Comparison of ENCODE assay signal across 21 cellular contexts in genomic region chr10:76717141-76717540, GRCh38.
A peak's percentile ranks its signal among the peaks of the same experiment; 100 is the strongest.
DNase-seq lines count a peak whose midpoint lies in the region; ATAC-seq lines count a peak whose summit lies in the region.
"Had no signal": no experiment of that assay in that cellular context is flagged by ENCODE, and none has a peak within 500 bp of the region (broad histone marks: within the 10 kb centered on the region; RNA-seq: fewer than 3 reads in every experiment).

No MANE protein-coding gene starts in this region.

- DNase-seq in Daoy (ENCODE audit: low read depth) (peak; percentile 7), M059J (ENCODE audit: low read depth) (peak; percentile 67), dedifferentiated amniotic fluid mesenchymal stem cell (ENCODE audit: extremely low spot score) (peak; percentile 29), mesenchymal stem cell (peak; percentile 53), NCI-H748 (lab: John Stamatoyannopoulos, UW; ENCODE audit: unreplicated experiment) (no peak), H7 (no peak), NCI-H128 (lab: John Stamatoyannopoulos, UW; ENCODE audit: unreplicated experiment) (no peak)
- DNase-seq: activated CD4-positive, alpha-beta T cell treated with anti-CD3 and anti-CD28 coated beads for 36 hours; activated naive CD8-positive, alpha-beta T cell treated with anti-CD3 and anti-CD28 coated beads, Interleukin-2, amount 10 ng/mL, durations not matched to agents 7 days and 5 days; activated T-cell treated with anti-CD3 and anti-CD28 coated beads for 4 hours; cortex of kidney; DMS79 treated with DMSO at 0.1 percent for 48 hours; gastrocnemius medialis; mucosa of descending colon; NCI-H524; T-helper 2 cell; testis had no signal

- no peak overlapping the region for H2AFZ ChIP-seq in mesenchymal stem cell (ENCODE audit: low read depth, low read length)

- H3K4ac ChIP-seq in mesenchymal stem cell (ENCODE audit: low read depth in 1 of 2, low read length in 2 of 2), result no peak overlapping the region

- no peak for ATAC-seq in GM21390 (IDR thresholded peaks at IDR 0.05; ENCODE audit: unreplicated experiment)
- ATAC-seq: activated CD4-positive, alpha-beta T cell treated with anti-CD3 and anti-CD28 coated beads for 36 hours; gastrocnemius medialis; K562; mucosa of descending colon; Panc1 had no signal

- H2BK120ac ChIP-seq in mesenchymal stem cell (ENCODE audit: low read depth, low read length), result no peak overlapping the region

- H3K4me3 ChIP-seq in mesenchymal stem cell (ENCODE audit: insufficient read depth in 1 of 2, low read depth in 1 of 2, low read length in 2 of 2) (no peak overlapping the region), H7 (ENCODE audit: insufficient read depth, low read depth, low read length) (no peak overlapping the region)
- H3K4me3 ChIP-seq: BLaER1, gastrocnemius medialis, K562, mucosa of descending colon, testis had no signal

- H3K79me1 ChIP-seq in mesenchymal stem cell (replicated peaks; ENCODE audit: low read length, poor library complexity, severe bottlenecking), result no peaks in the 10 kb centered on the region

- H2BK5ac ChIP-seq in mesenchymal stem cell (ENCODE audit: low read depth, low read length, poor library complexity, severe bottlenecking), result no peak overlapping the region

- H4K91ac ChIP-seq in mesenchymal stem cell (ENCODE audit: low read length), result no peak overlapping the region

- no peak overlapping the region for H3K4me2 ChIP-seq in mesenchymal stem cell (ENCODE audit: low read length, poor library complexity, severe bottlenecking)
- H3K4me2 ChIP-seq: BLaER1 had no signal

- H3K27ac ChIP-seq in mesenchymal stem cell (ENCODE audit: low read length, poor library complexity, severe bottlenecking), result no peak overlapping the region
- H3K27ac ChIP-seq: BLaER1, gastrocnemius medialis, testis had no signal

- no CpG with 5 or more reads among the region's 1 CpG for WGBS in mesenchymal stem cell

- no peak overlapping the region for H4K8ac ChIP-seq in mesenchymal stem cell (ENCODE audit: low read length)

- no peak overlapping the region for H2AK5ac ChIP-seq in mesenchymal stem cell (ENCODE audit: low read length, severe bottlenecking)

- H3K14ac ChIP-seq in mesenchymal stem cell (ENCODE audit: low read length in 2 of 2), result no peak overlapping the region

- H3K9ac ChIP-seq in mesenchymal stem cell (ENCODE audit: low read length), result peak overlapping the region; percentile 21
- H3K9ac ChIP-seq: BLaER1 had no signal

- H3K36me3 ChIP-seq in mesenchymal stem cell (ENCODE audit: control insufficient read depth in 1 of 2, insufficient read depth in 2 of 2, low read depth in 1 of 2, low read length in 2 of 2) (no peaks in the 10 kb centered on the region), H7 (replicated peaks; ENCODE audit: control insufficient read depth, insufficient read depth, low read length) (no peaks in the 10 kb centered on the region)
- H3K36me3 ChIP-seq: BLaER1, gastrocnemius medialis had no signal

- no peaks in the 10 kb centered on the region for H3K9me3 ChIP-seq in mesenchymal stem cell (ENCODE audit: control insufficient read depth, low read length)
- H3K9me3 ChIP-seq: BLaER1, gastrocnemius medialis, mucosa of descending colon, testis had no signal

- H3K4me1 ChIP-seq in mesenchymal stem cell (ENCODE audit: control insufficient read depth, insufficient read depth, low read depth, low read length), result no peaks in the 10 kb centered on the region
- H3K4me1 ChIP-seq: gastrocnemius medialis, testis had no signal

- H2BK15ac ChIP-seq in mesenchymal stem cell (ENCODE audit: low read depth, poor library complexity, severe bottlenecking), result no peak overlapping the region

- H2BK12ac ChIP-seq in mesenchymal stem cell (ENCODE audit: low read length in 2 of 2), result no peak overlapping the region

- no peak overlapping the region for H3K18ac ChIP-seq in mesenchymal stem cell (ENCODE audit: low read depth in 1 of 2, low read length in 2 of 2)

- H3K23ac ChIP-seq in mesenchymal stem cell (ENCODE audit: low read length in 2 of 2), result no peak overlapping the region

- H3K27me3 ChIP-seq in mesenchymal stem cell (ENCODE audit: control insufficient read depth in 1 of 2, insufficient read depth in 1 of 2, low read length in 2 of 2), result no peaks in the 10 kb centered on the region
- no peaks in the 10 kb centered on the region for H3K27me3 ChIP-seq in H7 (ENCODE audit: control insufficient read depth, insufficient read depth, low read length)
- H3K27me3 ChIP-seq: BLaER1, gastrocnemius medialis, testis had no signal

Comparison
In these comparisons a context has a peak if more than half of its experiments do, and no peak if none do; other contexts are left out.
1. DNase-seq: peak in Daoy (single experiment), M059J (single experiment), dedifferentiated amniotic fluid mesenchymal stem cell (single experiment) and mesenchymal stem cell (single experiment); none in NCI-H748 (single experiment), H7 (single experiment) and NCI-H128 (single experiment).